Comparison of ENCODE assay signal across 11 cellular contexts in genomic region chrX:123450217-123450616, GRCh38.
DNase-seq lines count a peak whose midpoint lies in the region; ATAC-seq and TF ChIP-seq lines count a peak whose summit lies in the region.
"Had no signal": no experiment of that assay in that cellular context is flagged by ENCODE, and none has a peak within 500 bp of the region (broad histone marks: within the 10 kb centered on the region; RNA-seq: fewer than 3 reads in every experiment).

No MANE protein-coding gene starts in this region.

- H3K27me3 Mint-ChIP-seq in naive thymus-derived CD4-positive, alpha-beta T cell = peaks cover 0 to 5% (median 0%) of the 10 kb centered on the region in 5 donors

- POLR2A ChIA-PET in A673 (lab: Charles Lee; ENCODE audit: low non-redundant PET) (no interaction called here), OCI-LY7 (lab: Charles Lee) (no interaction called here)
- POLR2A ChIA-PET in naive thymus-derived CD4-positive, alpha-beta T cell (lab: Charles Lee) = no interaction called here

- H3K4me1 Mint-ChIP-seq in naive thymus-derived CD4-positive, alpha-beta T cell = no peaks in the 10 kb centered on the region

- TF ChIP-seq CTCF in A673 (conservative IDR thresholded peaks at IDR 0.05; ENCODE audit: low read depth, low read length) = peak; percentile 55
- peak; percentile 30 for TF ChIP-seq CTCF in GM10266 (IDR thresholded peaks at IDR 0.05; ENCODE audit: control insufficient read depth, insufficient read depth, low read depth, missing control alignments)
- peak; percentile 70 for TF ChIP-seq CTCF in OCI-LY7 (conservative IDR thresholded peaks at IDR 0.05; ENCODE audit: low read length)

- H3K9me2 ChIP-seq in OCI-LY7 (ENCODE audit: insufficient read depth, low read length) = no peaks in the 10 kb centered on the region

- H3K9me3 Mint-ChIP-seq in naive thymus-derived CD4-positive, alpha-beta T cell = no peaks in the 10 kb centered on the region
- H3K9me3 Mint-ChIP-seq: activated naive CD4-positive, alpha-beta T cell treated with anti-CD3 and anti-CD28 coated beads, Interleukin-2, amount 50 U/mL, for 72 hours had no signal

- H3K36me3 Mint-ChIP-seq in naive thymus-derived CD4-positive, alpha-beta T cell = no peaks in the 10 kb centered on the region
- H3K36me3 Mint-ChIP-seq: activated naive CD4-positive, alpha-beta T cell treated with anti-CD3 and anti-CD28 coated beads, Interleukin-2, amount 50 U/mL, for 72 hours had no signal

- H4K20me1 ChIP-seq in OCI-LY7 (ENCODE audit: insufficient read depth, low read length) = no peaks in the 10 kb centered on the region

- ATAC-seq in naive thymus-derived CD4-positive, alpha-beta T cell = no peak
- no peak for ATAC-seq in HG02623 (IDR thresholded peaks at IDR 0.05; ENCODE audit: unreplicated experiment)
- no peak for ATAC-seq in HG03280 (IDR thresholded peaks at IDR 0.05; ENCODE audit: unreplicated experiment)
- ATAC-seq: activated naive CD4-positive, alpha-beta T cell treated with anti-CD3 and anti-CD28 coated beads, Interleukin-2, amount 50 U/mL, for 72 hours; left cardiac atrium had no signal

- DNase-seq in A673 (ENCODE audit: low spot score) (no peak), GM10266 (ENCODE audit: extremely low spot score) (peak; percentile 4), OCI-LY7 (ENCODE audit: low spot score) (peak; percentile 4), glomerular visceral epithelial cell (ENCODE audit: extremely low spot score) (peak; percentile 0), T-helper 9 cell (no peak)
- no peak for DNase-seq in naive thymus-derived CD4-positive, alpha-beta T cell
- DNase-seq: left cardiac atrium had no signal

- H3K4me3 Mint-ChIP-seq in naive thymus-derived CD4-positive, alpha-beta T cell = no peak overlapping the region

- H2AFZ ChIP-seq in OCI-LY7 (ENCODE audit: low read length) = no peak overlapping the region

- no peaks in the 10 kb centered on the region for H3K27me3 ChIP-seq in A673 (replicated peaks; ENCODE audit: insufficient read depth, low read depth, low read length, poor library complexity)
- H3K27me3 ChIP-seq in naive thymus-derived CD4-positive, alpha-beta T cell (ENCODE audit: control insufficient read depth in 2 of 2, insufficient read depth in 2 of 2, low read length in 2 of 2) = no peaks in the 10 kb centered on the region
- H3K27me3 ChIP-seq: SJCRH30 had no signal

- intact Hi-C loops in A673 (cut with micrococcal nuclease; ENCODE audit: unreplicated experiment) = no loop called here
- intact Hi-C loops in OCI-LY7 (cut with micrococcal nuclease; ENCODE audit: unreplicated experiment) = no loop called here
- intact Hi-C loops in naive thymus-derived CD4-positive, alpha-beta T cell (cut with micrococcal nuclease) = no loop called here

- H3K36me3 ChIP-seq in A673 (ENCODE audit: insufficient read depth, low read length, poor library complexity, severe bottlenecking) (no peaks in the 10 kb centered on the region), OCI-LY7 (ENCODE audit: insufficient read depth, low read length) (no peaks in the 10 kb centered on the region)
- H3K36me3 ChIP-seq in naive thymus-derived CD4-positive, alpha-beta T cell (ENCODE audit: control insufficient read depth in 2 of 3, insufficient read depth in 3 of 3, low read length in 3 of 3) = no peaks in the 10 kb centered on the region
- H3K36me3 ChIP-seq: SJCRH30 had no signal

- H3K4me3 ChIP-seq in A673 (ENCODE audit: low read depth, low read length, poor library complexity, severe bottlenecking) (no peak overlapping the region), OCI-LY7 (ENCODE audit: low read depth, low read length, poor library complexity, severe bottlenecking) (no peak overlapping the region)
- H3K4me3 ChIP-seq in naive thymus-derived CD4-positive, alpha-beta T cell (ENCODE audit: low read length) = no peak overlapping the region
- H3K4me3 ChIP-seq: SJCRH30 had no signal

- BruUV-seq in A673 (replicated peaks; lab: Mats Ljungman, UMichigan) = no TSS peak
- no TSS peak for BruUV-seq in OCI-LY7 (replicated peaks; lab: Mats Ljungman, UMichigan)

- no peak overlapping the region for H3K4me2 ChIP-seq in OCI-LY7 (ENCODE audit: low read length)

- H3K27ac Mint-ChIP-seq in naive thymus-derived CD4-positive, alpha-beta T cell = no peak overlapping the region
- H3K27ac Mint-ChIP-seq: activated naive CD4-positive, alpha-beta T cell treated with anti-CD3 and anti-CD28 coated beads, Interleukin-2, amount 50 U/mL, for 72 hours had no signal

- no peaks in the 10 kb centered on the region for H3K9me3 ChIP-seq in A673 (ENCODE audit: low read depth, low read length, poor library complexity, severe bottlenecking)
- H3K9me3 ChIP-seq in OCI-LY7 (ENCODE audit: low read length) = no peaks in the 10 kb centered on the region
- H3K9me3 ChIP-seq in naive thymus-derived CD4-positive, alpha-beta T cell (ENCODE audit: control insufficient read depth in 2 of 3, low read length in 3 of 3) = no peaks in the 10 kb centered on the region
- H3K9me3 ChIP-seq: SJCRH30 had no signal

- H3K4me1 ChIP-seq in A673 (ENCODE audit: insufficient read depth, low read length, poor library complexity, severe bottlenecking) (no peaks in the 10 kb centered on the region), OCI-LY7 (ENCODE audit: insufficient read depth, low read length, poor library complexity, severe bottlenecking) (no peaks in the 10 kb centered on the region)
- no peaks in the 10 kb centered on the region for H3K4me1 ChIP-seq in naive thymus-derived CD4-positive, alpha-beta T cell (ENCODE audit: control insufficient read depth in 2 of 2, insufficient read depth in 2 of 2, low read length in 2 of 2)
- H3K4me1 ChIP-seq: SJCRH30 had no signal

- CTCF ChIA-PET in A673 (lab: Charles Lee) = no interaction called here
- CTCF ChIA-PET in OCI-LY7 (lab: Charles Lee; ENCODE audit: unreplicated experiment) = no interaction called here
- CTCF ChIA-PET in naive thymus-derived CD4-positive, alpha-beta T cell (lab: Charles Lee) = interaction anchor here (0.6 kb wide), 1 partner anchor 28 kb away, joined by 3 read pairs; no protein-coding TSS in a partner anchor

- no peak overlapping the region for H3K27ac ChIP-seq in A673 (ENCODE audit: low read depth, low read length, poor library complexity, severe bottlenecking)
- H3K27ac ChIP-seq in OCI-LY7 (ENCODE audit: low read depth, low read length, poor library complexity, severe bottlenecking) = no peak overlapping the region
- no peak overlapping the region for H3K27ac ChIP-seq in naive thymus-derived CD4-positive, alpha-beta T cell (ENCODE audit: low read depth, low read length)
- H3K27ac ChIP-seq: SJCRH30 had no signal

- H3K79me2 ChIP-seq in OCI-LY7 (ENCODE audit: insufficient read depth, low read depth, low read length) = no peaks in the 10 kb centered on the region

Comparison
In these comparisons a context has a peak if more than half of its experiments do, and no peak if none do; other contexts are left out.
1. DNase-seq: peak in GM10266 (single experiment), OCI-LY7 (single experiment) and glomerular visceral epithelial cell (single experiment); none in A673 (single experiment), naive thymus-derived CD4-positive, alpha-beta T cell (0 of 9) and T-helper 9 cell (single experiment).
2. Peak in every context shown above with its lines, with median percentiles within 50 percentile points of each other: CTCF ChIP-seq.